Comparison of ENCODE assay signal across 8 cellular contexts in the genomic region with DNA sequence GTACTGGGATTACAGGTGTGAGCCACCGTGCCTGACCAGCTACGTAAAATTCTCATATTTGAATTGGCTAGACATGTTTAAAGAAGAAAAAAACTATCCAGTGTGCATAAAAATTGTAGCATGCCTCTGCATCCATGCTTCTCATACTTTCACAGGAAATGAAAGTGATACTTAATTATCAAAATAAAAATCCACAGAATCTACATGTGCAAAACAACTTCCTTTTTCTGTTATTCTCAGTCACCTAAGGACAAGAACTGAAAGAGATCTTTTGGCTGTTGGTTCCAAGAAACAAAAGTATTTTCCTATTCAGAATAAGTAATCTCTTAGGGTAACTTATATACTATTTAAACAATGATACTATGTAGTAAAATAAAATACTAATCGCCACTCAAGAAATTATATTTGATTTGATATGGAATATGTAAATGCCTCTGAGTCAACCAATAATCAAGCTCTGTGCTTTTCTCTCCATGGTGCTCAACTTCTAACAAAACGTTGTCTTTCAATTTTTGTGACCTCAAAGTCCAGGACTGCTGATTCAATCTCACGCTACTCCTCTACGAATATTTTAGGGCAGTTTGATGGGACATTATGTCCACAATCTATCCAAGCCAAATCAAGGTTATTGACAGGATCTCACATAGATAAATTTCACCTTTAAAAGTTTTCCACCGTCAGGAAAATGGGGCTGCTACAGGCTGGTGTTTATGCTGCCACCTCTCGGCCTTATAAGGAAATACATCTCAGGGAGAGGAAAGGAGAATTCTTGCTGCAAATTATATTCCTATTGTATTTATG.
DNase-seq lines count a peak whose midpoint lies in the region; ATAC-seq, FAIRE-seq and TF ChIP-seq lines count a peak whose summit lies in the region.

No MANE protein-coding gene starts in this region.

- H3K27me3 Mint-ChIP-seq in activated CD8-positive, alpha-beta T cell treated with anti-CD3 and anti-CD28 coated beads for 36 hours, result peaks cover 4% of the 10 kb centered on the region

- peak; percentile 66 for DNase-seq in DMS53 treated with DMSO at 0.1 percent for 48 hours (lab: John Stamatoyannopoulos, UW; ENCODE audit: unreplicated experiment)
- peak; percentile 43 to 61 for DNase-seq in HAP-1 (ENCODE audit: low spot score in 2 of 2)
- DNase-seq in NCI-H2081 (lab: John Stamatoyannopoulos, UW), result peak; percentile 42 to 48
- peak; percentile 15 for DNase-seq in activated CD8-positive, alpha-beta T cell treated with anti-CD3 and anti-CD28 coated beads for 36 hours
- DNase-seq in glomerular visceral epithelial cell (ENCODE audit: extremely low spot score), result peak; percentile 45
- no peak for DNase-seq in stomach
- DNase-seq in occipital lobe (lab: John Stamatoyannopoulos, UW), result no peak

- intact Hi-C loops in activated CD8-positive, alpha-beta T cell treated with anti-CD3 and anti-CD28 coated beads for 36 hours (cut with micrococcal nuclease), result loop anchor here (10.0 kb wide), 2 partner anchors 178 to 622 kb away; no protein-coding TSS in a partner anchor
- intact Hi-C loops in stomach (cut with DNase I; ENCODE audit: low total_unique reads), result no loop called here

- in situ Hi-C loops in HAP-1 (cut with MboI; ENCODE audit: low sequenced_read_pairs), result no loop called here

- H3K36me3 ChIP-seq in HAP-1 (replicated peaks), result no peaks in the 10 kb centered on the region
- no peaks in the 10 kb centered on the region for H3K36me3 ChIP-seq in stomach

- H3K27ac Mint-ChIP-seq in activated CD8-positive, alpha-beta T cell treated with anti-CD3 and anti-CD28 coated beads for 36 hours, result peak overlapping the region; percentile 50

- FAIRE-seq in A204.1 (lab: Jason Lieb, UNC), result peak; percentile 29

- POLR2A ChIA-PET in activated CD8-positive, alpha-beta T cell treated with anti-CD3 and anti-CD28 coated beads for 36 hours (lab: Charles Lee), result no interaction called here

- H3K9me3 ChIP-seq in HAP-1, result no peaks in the 10 kb centered on the region
- no peaks in the 10 kb centered on the region for H3K9me3 ChIP-seq in stomach

- H3K27me3 ChIP-seq in HAP-1 (ENCODE audit: low read depth), result no peaks in the 10 kb centered on the region
- no peaks in the 10 kb centered on the region for H3K27me3 ChIP-seq in stomach

- H3K4me3 ChIP-seq in HAP-1 (no peak overlapping the region), stomach (no peak overlapping the region)

- TF ChIP-seq CTCF in activated CD8-positive, alpha-beta T cell treated with anti-CD3 and anti-CD28 coated beads for 36 hours (IDR thresholded peaks at IDR 0.05), result peak; percentile 91
- TF ChIP-seq CTCF in stomach (IDR thresholded peaks at IDR 0.05), result peak in 5 of 7 experiments; percentile 51 to 80 (median 78)

- H3K4me1 Mint-ChIP-seq in activated CD8-positive, alpha-beta T cell treated with anti-CD3 and anti-CD28 coated beads for 36 hours (ENCODE audit: low read depth), result peaks cover 14% of the 10 kb centered on the region

- no peaks in the 10 kb centered on the region for H3K9me3 Mint-ChIP-seq in activated CD8-positive, alpha-beta T cell treated with anti-CD3 and anti-CD28 coated beads for 36 hours

- no peaks in the 10 kb centered on the region for H3K36me3 Mint-ChIP-seq in activated CD8-positive, alpha-beta T cell treated with anti-CD3 and anti-CD28 coated beads for 36 hours (ENCODE audit: low read depth)

- WGBS in stomach, 5 donors, result 21 to 33% (median 33%) methylated on average over 8 of the region's 8 CpGs

- no peaks in the 10 kb centered on the region for H3K4me1 ChIP-seq in HAP-1
- peaks cover 0 to 9% (median 4%) of the 10 kb centered on the region in 4 donors for H3K4me1 ChIP-seq in stomach

- no peak for TF ChIP-seq POLR2A in stomach (IDR thresholded peaks at IDR 0.05)

- no peak for TF ChIP-seq EP300 in stomach (IDR thresholded peaks at IDR 0.05)

- no peak overlapping the region for H3K4me3 Mint-ChIP-seq in activated CD8-positive, alpha-beta T cell treated with anti-CD3 and anti-CD28 coated beads for 36 hours

- CTCF ChIA-PET in activated CD8-positive, alpha-beta T cell treated with anti-CD3 and anti-CD28 coated beads for 36 hours (lab: Charles Lee), result interaction anchor here (0.5 to 3.1 kb wide), 21 partner anchors 11 to 622 kb away, joined by 3 to 13 read pairs (median 4); no protein-coding TSS in a partner anchor

- ATAC-seq in activated CD8-positive, alpha-beta T cell treated with anti-CD3 and anti-CD28 coated beads for 36 hours, result peak; percentile 53

- no peak overlapping the region for H3K27ac ChIP-seq in stomach

Comparison
In these comparisons a context has a peak if more than half of its experiments do, and no peak if none do; other contexts are left out.
1. DNase-seq: peak in DMS53 treated with DMSO at 0.1 percent for 48 hours (single experiment), HAP-1 (2 of 2), NCI-H2081 (2 of 2), activated CD8-positive, alpha-beta T cell treated with anti-CD3 and anti-CD28 coated beads for 36 hours (single experiment) and glomerular visceral epithelial cell (single experiment); none in stomach (single experiment) and occipital lobe (single experiment).